20 cellular contexts compared by ENCODE assay signal in the genomic region with DNA sequence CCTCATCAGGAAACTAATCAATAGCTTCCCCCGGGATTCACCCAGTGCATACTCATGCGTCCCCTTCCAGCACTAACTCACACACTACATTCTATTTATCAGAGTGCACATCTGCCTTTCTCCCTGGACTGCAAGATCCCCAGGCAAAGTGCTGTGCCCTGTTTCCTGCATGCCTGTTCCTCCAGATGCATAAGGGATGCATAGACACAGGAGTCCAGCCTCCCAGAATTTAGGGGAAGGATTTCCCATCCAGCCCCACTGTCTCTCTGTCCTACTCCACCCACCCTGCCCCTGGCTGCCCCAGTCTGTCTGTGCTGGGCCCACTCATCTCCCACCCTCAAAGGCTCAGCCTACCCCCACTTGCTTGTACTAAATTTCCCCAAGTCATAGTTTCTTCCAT.
"Had no signal": no experiment of that assay in that cellular context is flagged by ENCODE, and none has a peak within 500 bp of the region (broad histone marks: within the 10 kb centered on the region; RNA-seq: fewer than 3 reads in every experiment).

No MANE protein-coding gene starts in this region.

- H3K36me3 ChIP-seq: esophagus muscularis mucosa, gastroesophageal sphincter, heart left ventricle, left lung, neural progenitor cell, ovary, spleen, tibial artery, upper lobe of right lung, vagina had no signal

- H3K4me2 ChIP-seq: hepatocyte, neural progenitor cell had no signal

- H3K27me3 ChIP-seq: foreskin keratinocyte, hepatocyte, neural progenitor cell, ovary, testis, tibial artery, upper lobe of right lung, vagina had no signal

- H3K9me3 ChIP-seq: gastroesophageal sphincter, heart left ventricle, left lung, ovary, spleen, testis, tibial artery, upper lobe of right lung, vagina had no signal

- H3K4me1 ChIP-seq: esophagus muscularis mucosa, foreskin keratinocyte, gastroesophageal sphincter, heart left ventricle, left lung, neural progenitor cell, spleen, testis, tibial artery, upper lobe of right lung, vagina had no signal

- DNase-seq: effector memory CD4-positive, alpha-beta T cell; left cardiac atrium; mesenchymal stem cell; ovary; spleen; tibial artery; upper lobe of right lung had no signal

- H3K9ac ChIP-seq: neural progenitor cell had no signal

- ATAC-seq: gastroesophageal sphincter; left cardiac atrium; naive thymus-derived CD4-positive, alpha-beta T cell; stimulated activated memory B cell treated with anti-CD40 and anti-IgM and Interleukin-4, amounts not matched to agents 10 μg/mL and 1 μg/mL and 100 μg/mL, for 72 hours; stimulated activated naive CD8-positive, alpha-beta T cell treated with anti-CD3 and anti-CD28 coated beads, Interleukin-15, Interleukin-2, amounts not matched to agents 100 U/mL and 50 U/mL, for 24 hours had no signal

- H3K4me3 ChIP-seq: esophagus muscularis mucosa, gastroesophageal sphincter, heart left ventricle, hepatocyte, left lung, neural progenitor cell, ovary, skin epidermis, spleen, testis, tibial artery, upper lobe of right lung, vagina had no signal

- H2AFZ ChIP-seq: hepatocyte, neural progenitor cell had no signal

- H3K27ac ChIP-seq: esophagus muscularis mucosa, foreskin keratinocyte, gastroesophageal sphincter, heart left ventricle, hepatocyte, left lung, neural progenitor cell, ovary, skin epidermis, spleen, testis, tibial artery, upper lobe of right lung, vagina had no signal
